1 cellular context compared by ENCODE assay signal in the genomic region with DNA sequence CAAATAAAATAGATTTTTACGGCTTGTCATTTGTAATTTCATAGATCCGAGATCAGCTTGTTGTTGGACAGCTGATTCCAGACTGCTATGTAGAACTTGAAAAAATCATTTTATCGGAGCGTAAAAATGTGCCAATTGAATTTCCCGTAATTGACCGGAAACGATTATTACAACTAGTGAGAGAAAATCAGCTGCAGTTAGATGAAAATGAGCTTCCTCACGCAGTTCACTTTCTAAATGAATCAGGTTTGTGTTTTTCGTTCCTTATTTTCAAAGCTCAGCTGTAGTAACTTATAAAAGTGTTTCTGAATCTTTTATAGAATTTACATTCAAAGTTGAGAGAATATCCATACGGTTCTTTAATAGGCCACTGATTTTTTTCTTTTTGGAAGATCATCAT.
A peak's percentile ranks its signal among the peaks of the same experiment; 100 is the strongest.
TF ChIP-seq lines count a peak whose summit lies in the region.

No MANE protein-coding gene starts in this region.

TF ChIP-seq in GM12878, 131 proteins besides CTCF, POLR2A, EP300 and RAD21 (continued from another document):
- TF ChIP-seq, protein P1, sequence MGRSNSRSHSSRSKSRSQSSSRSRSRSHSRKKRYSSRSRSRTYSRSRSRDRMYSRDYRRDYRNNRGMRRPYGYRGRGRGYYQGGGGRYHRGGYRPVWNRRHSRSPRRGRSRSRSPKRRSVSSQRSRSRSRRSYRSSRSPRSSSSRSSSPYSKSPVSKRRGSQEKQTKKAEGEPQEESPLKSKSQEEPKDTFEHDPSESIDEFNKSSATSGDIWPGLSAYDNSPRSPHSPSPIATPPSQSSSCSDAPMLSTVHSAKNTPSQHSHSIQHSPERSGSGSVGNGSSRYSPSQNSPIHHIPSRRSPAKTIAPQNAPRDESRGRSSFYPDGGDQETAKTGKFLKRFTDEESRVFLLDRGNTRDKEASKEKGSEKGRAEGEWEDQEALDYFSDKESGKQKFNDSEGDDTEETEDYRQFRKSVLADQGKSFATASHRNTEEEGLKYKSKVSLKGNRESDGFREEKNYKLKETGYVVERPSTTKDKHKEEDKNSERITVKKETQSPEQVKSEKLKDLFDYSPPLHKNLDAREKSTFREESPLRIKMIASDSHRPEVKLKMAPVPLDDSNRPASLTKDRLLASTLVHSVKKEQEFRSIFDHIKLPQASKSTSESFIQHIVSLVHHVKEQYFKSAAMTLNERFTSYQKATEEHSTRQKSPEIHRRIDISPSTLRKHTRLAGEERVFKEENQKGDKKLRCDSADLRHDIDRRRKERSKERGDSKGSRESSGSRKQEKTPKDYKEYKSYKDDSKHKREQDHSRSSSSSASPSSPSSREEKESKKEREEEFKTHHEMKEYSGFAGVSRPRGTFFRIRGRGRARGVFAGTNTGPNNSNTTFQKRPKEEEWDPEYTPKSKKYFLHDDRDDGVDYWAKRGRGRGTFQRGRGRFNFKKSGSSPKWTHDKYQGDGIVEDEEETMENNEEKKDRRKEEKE (IDR thresholded peaks at IDR 0.05) = no peak
- no peak for TF ChIP-seq HDGF (IDR thresholded peaks at IDR 0.05)
- no peak for TF ChIP-seq RBBP5 (conservative IDR thresholded peaks at IDR 0.05)
- no peak for TF ChIP-seq NR2C2 (IDR thresholded peaks at IDR 0.05; ENCODE audit: borderline replicate concordance, control insufficient read depth, insufficient read length, low read depth)
- TF ChIP-seq, protein P2, sequence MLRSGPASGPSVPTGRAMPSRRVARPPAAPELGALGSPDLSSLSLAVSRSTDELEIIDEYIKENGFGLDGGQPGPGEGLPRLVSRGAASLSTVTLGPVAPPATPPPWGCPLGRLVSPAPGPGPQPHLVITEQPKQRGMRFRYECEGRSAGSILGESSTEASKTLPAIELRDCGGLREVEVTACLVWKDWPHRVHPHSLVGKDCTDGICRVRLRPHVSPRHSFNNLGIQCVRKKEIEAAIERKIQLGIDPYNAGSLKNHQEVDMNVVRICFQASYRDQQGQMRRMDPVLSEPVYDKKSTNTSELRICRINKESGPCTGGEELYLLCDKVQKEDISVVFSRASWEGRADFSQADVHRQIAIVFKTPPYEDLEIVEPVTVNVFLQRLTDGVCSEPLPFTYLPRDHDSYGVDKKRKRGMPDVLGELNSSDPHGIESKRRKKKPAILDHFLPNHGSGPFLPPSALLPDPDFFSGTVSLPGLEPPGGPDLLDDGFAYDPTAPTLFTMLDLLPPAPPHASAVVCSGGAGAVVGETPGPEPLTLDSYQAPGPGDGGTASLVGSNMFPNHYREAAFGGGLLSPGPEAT (IDR thresholded peaks at IDR 0.05; ENCODE audit: low read depth) = 0 out of 2 replicates have a peak, but pooled peaks have one; percentile 65
- TF ChIP-seq JUNB (IDR thresholded peaks at IDR 0.05) = peak; percentile 83
- TF ChIP-seq POLR2AphosphoS2 (IDR thresholded peaks at IDR 0.05; ENCODE audit: low read depth, low read length) = no peak
- TF ChIP-seq SREBF2 (IDR thresholded peaks at IDR 0.05; ENCODE audit: low read length) = no peak
- no peak for TF ChIP-seq EZH2 (IDR thresholded peaks at IDR 0.05; ENCODE audit: borderline replicate concordance, control insufficient read depth, low read depth, low read length)
- TF ChIP-seq TAF1 (IDR thresholded peaks at IDR 0.05; ENCODE audit: borderline replicate concordance, low read depth, low read length) = no peak
- no peak for TF ChIP-seq MEF2B (IDR thresholded peaks at IDR 0.05; ENCODE audit: partially characterized antibody, poor library complexity, severe bottlenecking)
- TF ChIP-seq, protein P3, sequence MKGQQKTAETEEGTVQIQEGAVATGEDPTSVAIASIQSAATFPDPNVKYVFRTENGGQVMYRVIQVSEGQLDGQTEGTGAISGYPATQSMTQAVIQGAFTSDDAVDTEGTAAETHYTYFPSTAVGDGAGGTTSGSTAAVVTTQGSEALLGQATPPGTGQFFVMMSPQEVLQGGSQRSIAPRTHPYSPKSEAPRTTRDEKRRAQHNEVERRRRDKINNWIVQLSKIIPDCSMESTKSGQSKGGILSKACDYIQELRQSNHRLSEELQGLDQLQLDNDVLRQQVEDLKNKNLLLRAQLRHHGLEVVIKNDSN (IDR thresholded peaks at IDR 0.05; ENCODE audit: borderline replicate concordance, extremely low read length, insufficient read depth, low read depth, low read length) = no peak
- no peak for TF ChIP-seq CBX3 (IDR thresholded peaks at IDR 0.05; ENCODE audit: borderline replicate concordance, low read depth)
- TF ChIP-seq SIN3A (IDR thresholded peaks at IDR 0.05; ENCODE audit: low read depth, low read length) = no peak
- TF ChIP-seq RUNX3 (IDR thresholded peaks at IDR 0.05; ENCODE audit: low read length) = peak; percentile 46
- TF ChIP-seq WRNIP1 (IDR thresholded peaks at IDR 0.05; ENCODE audit: borderline replicate concordance, low read depth, low read length) = no peak
